9 cellular contexts compared by ENCODE assay signal in the genomic region with DNA sequence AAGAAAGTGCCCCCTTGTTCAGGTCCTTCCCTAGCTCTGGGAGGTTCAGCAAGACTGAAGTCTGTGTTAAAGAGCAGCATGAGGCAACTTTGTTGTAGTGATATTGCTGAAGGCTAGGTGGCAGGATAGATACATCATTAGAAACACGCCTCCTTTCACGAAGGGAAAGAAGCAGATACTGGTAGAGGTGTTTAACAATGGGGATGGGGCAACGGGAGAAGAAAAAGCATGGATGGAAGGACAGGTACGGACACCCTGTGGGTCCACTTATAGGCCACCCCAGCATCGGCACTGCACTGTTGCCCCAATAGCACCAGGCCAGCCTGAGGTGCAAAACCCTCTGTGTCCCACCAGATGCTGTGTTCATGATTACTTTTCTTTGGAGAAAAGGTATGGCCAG. TPM values are rescaled to one million over a fixed set of nuclear protein-coding genes. Genes with fewer than 3 reads are reported as not detected.
DNase-seq lines count a peak whose midpoint lies in the region; ATAC-seq, FAIRE-seq and TF ChIP-seq lines count a peak whose summit lies in the region.
"Had no signal": no experiment of that assay in that cellular context is flagged by ENCODE, and none has a peak within 500 bp of the region (broad histone marks: within the 10 kb centered on the region; RNA-seq: fewer than 3 reads in every experiment).

No MANE protein-coding gene starts in this region.

- H3K4me3 ChIP-seq in foreskin fibroblast (ENCODE audit: low read depth in 1 of 2, low read length in 2 of 2), result no peak overlapping the region

- H3K4me1 Mint-ChIP-seq in T-helper 17 cell, result peaks cover 9% of the 10 kb centered on the region

- H3K27ac Mint-ChIP-seq in T-helper 17 cell, result no peak overlapping the region
- H3K27ac Mint-ChIP-seq: IgD-negative memory B cell had no signal

- no peaks in the 10 kb centered on the region for H3K36me3 Mint-ChIP-seq in T-helper 17 cell (ENCODE audit: low read depth)
- H3K36me3 Mint-ChIP-seq: IgD-negative memory B cell had no signal

- H3K4me3 Mint-ChIP-seq in T-helper 17 cell, result no peak overlapping the region
- H3K4me3 Mint-ChIP-seq: IgD-negative memory B cell had no signal

- DNase-seq in D721Med (ENCODE audit: insufficient read length, low spot score) (no peak), H4 (ENCODE audit: low spot score) (peak; percentile 86), NCI-H187 treated with DMSO at 0.1 percent for 48 hours (lab: John Stamatoyannopoulos, UW) (peak; percentile 41), T-helper 17 cell (no peak), foreskin fibroblast (peak in 1 of 2 donors; percentile 77), pons (ENCODE audit: low spot score) (peak; percentile 81), NK-92 (lab: John Stamatoyannopoulos, UW; ENCODE audit: unreplicated experiment) (no peak)

- ATAC-seq in T-helper 17 cell, result peak; percentile 46
- ATAC-seq in HG02840 (IDR thresholded peaks at IDR 0.05; ENCODE audit: low FRiP score, unreplicated experiment), result no peak

- TF ChIP-seq CTCF in D721Med (IDR thresholded peaks at IDR 0.05; ENCODE audit: insufficient read depth, missing control alignments), result peak; percentile 82
- TF ChIP-seq CTCF in foreskin fibroblast (IDR thresholded peaks at IDR 0.05; ENCODE audit: low read depth, low read length), result peak; percentile 67

- peak; percentile 84 for FAIRE-seq in D721Med (lab: Jason Lieb, UNC)

- peaks cover 15% of the 10 kb centered on the region for H3K27me3 Mint-ChIP-seq in T-helper 17 cell

- no peaks in the 10 kb centered on the region for H3K9me3 ChIP-seq in T-helper 17 cell (ENCODE audit: control insufficient read depth, low read length, poor library complexity, severe bottlenecking)

RNA-seq across cellular contexts. Expression of gene IGFBP5, which starts 3.5 kb away (rescaled TPM):
- 366 and 374 TPM in 2 replicates for total RNA-seq in H4 (2014; rRNA removed; shearing (Covaris generic))
- total RNA-seq in T-helper 17 cell, result not detected

Comparison
In these comparisons a context has a peak if more than half of its experiments do, and no peak if none do; other contexts are left out.
1. DNase-seq: peak in H4 (single experiment), NCI-H187 treated with DMSO at 0.1 percent for 48 hours (single experiment) and pons (single experiment); none in D721Med (single experiment), T-helper 17 cell (0 of 3) and NK-92 (single experiment).
2. RNA of gene IGFBP5, which starts 3.5 kb away (total RNA-seq): 366 to 374 TPM in H4; not detected in T-helper 17 cell; every median in the first group is over 100 times any median in the second.